Comparison of ENCODE assay signal across 24 cellular contexts in genomic region chr3:184450542-184450941, GRCh38.
DNase-seq lines count a peak whose midpoint lies in the region; ATAC-seq and TF ChIP-seq lines count a peak whose summit lies in the region.
"Had no signal": no experiment of that assay in that cellular context is flagged by ENCODE, and none has a peak within 500 bp of the region (broad histone marks: within the 10 kb centered on the region; RNA-seq: fewer than 3 reads in every experiment).

No MANE protein-coding gene starts in this region.

- POLR2A ChIA-PET in HEK293 (lab: Yijun Ruan, JAX) = no interaction called here

- H3K4me1 ChIP-seq in BE2C = no peaks in the 10 kb centered on the region; the same call in 1 of the 2 replicates
- no peaks in the 10 kb centered on the region for H3K4me1 ChIP-seq in HEK293 (ENCODE audit: control insufficient read depth, insufficient read depth, low read length)
- no peaks in the 10 kb centered on the region for H3K4me1 ChIP-seq in sigmoid colon
- H3K4me1 ChIP-seq: BLaER1 had no signal

- H3K36me3 ChIP-seq in BE2C (no peaks in the 10 kb centered on the region), HEK293 (ENCODE audit: control insufficient read depth in 2 of 2, insufficient read depth in 1 of 2, low read length in 2 of 2) (no peaks in the 10 kb centered on the region), sigmoid colon (no peaks in the 10 kb centered on the region)
- H3K36me3 ChIP-seq: BLaER1 had no signal

- TF ChIP-seq CTCF in BE2C (IDR thresholded peaks at IDR 0.05; ENCODE audit: low read depth, low read length) (no peak), HEK293 (tag by site-specific recombination; IDR thresholded peaks at IDR 0.05) (no peak), sigmoid colon (IDR thresholded peaks at IDR 0.05) (no peak)

- no peak overlapping the region for H3K27ac ChIP-seq in HEK293 (ENCODE audit: extremely low read depth, low read depth, low read length)
- no peak overlapping the region for H3K27ac ChIP-seq in sigmoid colon
- H3K27ac ChIP-seq: 22Rv1, A549, BLaER1 had no signal

- H3K4me3 ChIP-seq in BE2C (ENCODE audit: low read depth, low read length) = no peak overlapping the region
- no peak overlapping the region for H3K4me3 ChIP-seq in HEK293 (ENCODE audit: low read depth, low read length)
- H3K4me3 ChIP-seq in sigmoid colon = no peak overlapping the region
- H3K4me3 ChIP-seq: A549, BLaER1, GM12878 had no signal

- no peak for TF ChIP-seq POLR2A in sigmoid colon (IDR thresholded peaks at IDR 0.05)

- intact Hi-C loops in sigmoid colon (cut with DNase I) = no loop called here

- TF ChIP-seq EP300 in sigmoid colon (IDR thresholded peaks at IDR 0.05) = no peak

- CTCF ChIA-PET in HEK293 (lab: Yijun Ruan, JAX) = interaction anchor here (0.6 to 1.0 kb wide), 2 partner anchors 79 to 729 kb away, joined by 3 read pairs; no protein-coding TSS in a partner anchor

- H3K27me3 ChIP-seq in BE2C (no peaks in the 10 kb centered on the region), sigmoid colon (no peaks in the 10 kb centered on the region)
- H3K27me3 ChIP-seq: BLaER1 had no signal

- DNase-seq in BE2C = peak; percentile 59
- DNase-seq in left kidney (ENCODE audit: low read depth, low spot score) = peak; percentile 56
- DNase-seq in sigmoid colon = peak; percentile 21
- no peak for DNase-seq in retina
- no peak for DNase-seq in NCI-H1048 (lab: John Stamatoyannopoulos, UW)
- DNase-seq: AML-193; C1 segment of cervical spinal cord; CD4-positive, alpha-beta memory T cell; CD4-positive, CD25-positive, alpha-beta regulatory T cell; CD8-positive, alpha-beta memory T cell; COR-L47; DMS 273 treated with DMSO at 0.1 percent for 48 hours; DMS153; DMS53; DMS79; DND-41; EL; GDM1 had no signal

- no peaks in the 10 kb centered on the region for H3K9me3 ChIP-seq in BE2C
- H3K9me3 ChIP-seq in HEK293 (ENCODE audit: control insufficient read depth, insufficient read depth, low read depth, low read length) = no peaks in the 10 kb centered on the region
- H3K9me3 ChIP-seq in sigmoid colon = no peaks in the 10 kb centered on the region
- H3K9me3 ChIP-seq: A549, BLaER1 had no signal

- no peak for ATAC-seq in HG03025 (IDR thresholded peaks at IDR 0.05; ENCODE audit: low FRiP score, unreplicated experiment)
- ATAC-seq: A549, GM12878 had no signal

- 89 to 91% methylated on average over 4 of the region's 4 CpGs for WGBS in sigmoid colon, 2 donors

TF ChIP-seq in HEK293, 187 proteins besides CTCF, POLR2A, EP300 and RAD21:
- peak; percentile 88 for TF ChIP-seq SCRT2 (tag by site-specific recombination; IDR thresholded peaks at IDR 0.05)
- TF ChIP-seq WT1 (tag by site-specific recombination; IDR thresholded peaks at IDR 0.05) = no peak
- no peak for TF ChIP-seq ZSCAN5A (tag by site-specific recombination; IDR thresholded peaks at IDR 0.05)
- no peak for TF ChIP-seq ZNF830 (tag by site-specific recombination; IDR thresholded peaks at IDR 0.05; ENCODE audit: low read depth)
- no peak for TF ChIP-seq ZBTB26 (tag by site-specific recombination; optimal IDR thresholded peaks at IDR 0.05)
- TF ChIP-seq SCRT1 (tag by site-specific recombination; IDR thresholded peaks at IDR 0.05; ENCODE audit: borderline replicate concordance) = peak; percentile 78
- TF ChIP-seq ZNF645 (tag by site-specific recombination; IDR thresholded peaks at IDR 0.05) = no peak
- TF ChIP-seq ZFP41 (tag by site-specific recombination; IDR thresholded peaks at IDR 0.05; ENCODE audit: borderline replicate concordance) = no peak
- TF ChIP-seq REST (tag by site-specific recombination; IDR thresholded peaks at IDR 0.05) = no peak
- no peak for TF ChIP-seq ZEB2 (tag by site-specific recombination; IDR thresholded peaks at IDR 0.05)
- TF ChIP-seq ZNF610 (tag by site-specific recombination; IDR thresholded peaks at IDR 0.05; ENCODE audit: borderline replicate concordance) = no peak

Comparison
In these comparisons a context has a peak if more than half of its experiments do, and no peak if none do; other contexts are left out.
1. DNase-seq: peak in BE2C (single experiment), left kidney (single experiment) and sigmoid colon (single experiment); none in retina (single experiment) and NCI-H1048 (single experiment).